17 cellular contexts compared by ENCODE assay signal in the genomic region with DNA sequence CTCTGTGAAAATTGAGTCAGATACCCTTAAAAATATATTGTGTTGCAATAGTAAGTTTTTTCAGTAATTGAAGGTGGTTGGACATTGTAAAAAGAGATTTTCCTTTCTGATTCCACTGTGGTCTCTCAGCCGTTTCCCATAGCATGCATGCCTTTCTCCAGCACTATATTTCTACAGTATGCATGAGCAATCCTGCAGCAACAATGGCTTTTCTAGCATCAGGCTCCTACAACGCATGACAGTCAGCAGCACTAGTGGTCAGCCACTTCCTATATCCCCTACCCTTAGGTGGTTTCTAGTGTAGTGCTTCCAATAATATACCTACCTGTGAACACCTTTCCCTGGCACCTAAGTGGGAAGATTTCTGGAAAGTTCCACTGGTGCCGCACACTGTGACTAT. TPM values are rescaled to one million over a fixed set of nuclear protein-coding genes. Genes with fewer than 3 reads are reported as not detected.
DNase-seq lines count a peak whose midpoint lies in the region; ATAC-seq and TF ChIP-seq lines count a peak whose summit lies in the region.
"Had no signal": no experiment of that assay in that cellular context is flagged by ENCODE, and none has a peak within 500 bp of the region (broad histone marks: within the 10 kb centered on the region; RNA-seq: fewer than 3 reads in every experiment).

No MANE protein-coding gene starts in this region.

- H3K36me3 ChIP-seq in HUES48 (ENCODE audit: control insufficient read depth, insufficient read depth, low read length) (no peaks in the 10 kb centered on the region), mesenchymal stem cell (ENCODE audit: control insufficient read depth in 1 of 2, insufficient read depth in 2 of 2, low read depth in 1 of 2, low read length in 2 of 2) (no peaks in the 10 kb centered on the region), smooth muscle cell (ENCODE audit: low read depth) (no peaks in the 10 kb centered on the region)

- H2AK5ac ChIP-seq in mesenchymal stem cell (ENCODE audit: low read length, severe bottlenecking) = no peak overlapping the region

- peaks cover 60% of the 10 kb centered on the region for H3K4me1 Mint-ChIP-seq in WTC11

- no peak overlapping the region for H2BK120ac ChIP-seq in mesenchymal stem cell (ENCODE audit: low read depth, low read length)

- H3K4me2 ChIP-seq in mesenchymal stem cell (ENCODE audit: low read length, poor library complexity, severe bottlenecking) = no peak overlapping the region
- peak overlapping the region; percentile 59 for H3K4me2 ChIP-seq in smooth muscle cell

- no peak overlapping the region for H3K23ac ChIP-seq in mesenchymal stem cell (ENCODE audit: low read length in 2 of 2)

- H3K27me3 ChIP-seq in HUES48 (ENCODE audit: control insufficient read depth, insufficient read depth, low read length) (no peaks in the 10 kb centered on the region), mesenchymal stem cell (ENCODE audit: control insufficient read depth in 1 of 2, insufficient read depth in 1 of 2, low read length in 2 of 2) (no peaks in the 10 kb centered on the region), smooth muscle cell (ENCODE audit: low read depth) (no peaks in the 10 kb centered on the region)

- H3K4ac ChIP-seq in mesenchymal stem cell (ENCODE audit: low read depth in 1 of 2, low read length in 2 of 2) = no peak overlapping the region

- H3K9me3 ChIP-seq in HUES48 (ENCODE audit: control insufficient read depth, insufficient read depth, low read length) (peaks cover 29% of the 10 kb centered on the region), mesenchymal stem cell (ENCODE audit: control insufficient read depth, low read length) (peaks cover 33% of the 10 kb centered on the region), smooth muscle cell (replicated peaks; ENCODE audit: low read depth) (no peaks in the 10 kb centered on the region)

- H3K27ac ChIP-seq in HUES48 (ENCODE audit: low read depth, low read length) (peak overlapping the region; percentile 93), mesenchymal stem cell (ENCODE audit: low read length, poor library complexity, severe bottlenecking) (no peak overlapping the region), smooth muscle cell (ENCODE audit: low read depth) (peak overlapping the region; percentile 87)

- no peak overlapping the region for H2BK5ac ChIP-seq in mesenchymal stem cell (ENCODE audit: low read depth, low read length, poor library complexity, severe bottlenecking)

- no peak overlapping the region for H2BK15ac ChIP-seq in mesenchymal stem cell (ENCODE audit: low read depth, poor library complexity, severe bottlenecking)

- H3K4me1 ChIP-seq in HUES48 (ENCODE audit: control insufficient read depth, insufficient read depth, low read length) (peaks cover 13% of the 10 kb centered on the region), mesenchymal stem cell (ENCODE audit: control insufficient read depth, insufficient read depth, low read depth, low read length) (no peaks in the 10 kb centered on the region), smooth muscle cell (ENCODE audit: low read depth) (peaks cover 10% of the 10 kb centered on the region)

- no peaks in the 10 kb centered on the region; the same call in 1 of the 2 replicates for H3K27me3 Mint-ChIP-seq in WTC11 (ENCODE audit: low read depth)

- H4K91ac ChIP-seq in mesenchymal stem cell (ENCODE audit: low read length) = no peak overlapping the region

- H3K4me3 ChIP-seq in HUES48 (ENCODE audit: low read depth, low read length) (no peak overlapping the region), mesenchymal stem cell (ENCODE audit: insufficient read depth in 1 of 2, low read depth in 1 of 2, low read length in 2 of 2) (no peak overlapping the region), smooth muscle cell (no peak overlapping the region)

- POLR2A ChIA-PET in WTC11 (lab: Charles Lee) = interaction anchor here (0.8 to 1.5 kb wide), 2 partner anchors 42 to 57 kb away, joined by 5 to 10 read pairs; no protein-coding TSS in a partner anchor

- H3K27ac Mint-ChIP-seq in WTC11 = peak overlapping the region; percentile 99

- H3K18ac ChIP-seq in mesenchymal stem cell (ENCODE audit: low read depth in 1 of 2, low read length in 2 of 2) = no peak overlapping the region

- TF ChIP-seq CTCF in WTC11 (IDR thresholded peaks at IDR 0.05) (no peak), smooth muscle cell (IDR thresholded peaks at IDR 0.05; ENCODE audit: borderline replicate concordance, insufficient read depth, poor library complexity, severe bottlenecking) (no peak)

- H4K8ac ChIP-seq in mesenchymal stem cell (ENCODE audit: low read length) = no peak overlapping the region

- H3K14ac ChIP-seq in mesenchymal stem cell (ENCODE audit: low read length in 2 of 2) = no peak overlapping the region

- peaks cover 57% of the 10 kb centered on the region for H3K9me3 Mint-ChIP-seq in WTC11

- H2AFZ ChIP-seq in mesenchymal stem cell (ENCODE audit: low read depth, low read length) = no peak overlapping the region
- no peak overlapping the region for H2AFZ ChIP-seq in smooth muscle cell (ENCODE audit: low read depth)

- H3K79me2 ChIP-seq in smooth muscle cell (ENCODE audit: low read depth) = no peaks in the 10 kb centered on the region

- H4K20me1 ChIP-seq in smooth muscle cell (ENCODE audit: low read depth) = no peaks in the 10 kb centered on the region

- ATAC-seq in WTC11 (peak; percentile 63), HG03354 (IDR thresholded peaks at IDR 0.05; ENCODE audit: poor library complexity, severe bottlenecking, unreplicated experiment) (no peak)
- ATAC-seq: SK-N-SH treated with all-trans-retinoic acid at 6 μM for 48 hours had no signal

- DNase-seq in WTC11 (ENCODE audit: low spot score) (no peak), mesenchymal stem cell (peak; percentile 4), smooth muscle cell (lab: John Stamatoyannopoulos, UW; ENCODE audit: unreplicated experiment) (no peak)
- DNase-seq in activated CD4-positive, alpha-beta T cell treated with anti-CD3 and anti-CD28 coated beads, Interleukin-2, amount 50 U/mL, for 48 hours = no peak
- DNase-seq in stimulated activated CD4-positive, alpha-beta T cell treated with anti-CD3 and anti-CD28 coated beads, Interleukin-4, amount 100 ng/mL, for 1 hour = no peak
- DNase-seq: C1 segment of cervical spinal cord, HCEC 1CT, KG1, MV-4-11, NCI-H1694 treated with DMSO at 0.1 percent for 48 hours, NCI-H2107, NCI-H510A, NCI-H748 treated with DMSO at 0.1 percent for 48 hours, SHP77 had no signal

- no peak overlapping the region; the same call in 1 of the 2 replicates for H3K9ac ChIP-seq in HUES48 (ENCODE audit: low read depth, low read length)
- H3K9ac ChIP-seq in mesenchymal stem cell (ENCODE audit: low read length) = no peak overlapping the region
- peak overlapping the region; percentile 34 for H3K9ac ChIP-seq in smooth muscle cell (ENCODE audit: low read depth)

- no peak overlapping the region for H2BK12ac ChIP-seq in mesenchymal stem cell (ENCODE audit: low read length in 2 of 2)

- no peak overlapping the region for H3K4me3 Mint-ChIP-seq in WTC11

- H3K36me3 Mint-ChIP-seq in WTC11 = peaks cover 51% of the 10 kb centered on the region

- H3K79me1 ChIP-seq in mesenchymal stem cell (replicated peaks; ENCODE audit: low read length, poor library complexity, severe bottlenecking) = no peaks in the 10 kb centered on the region

- CTCF ChIA-PET in WTC11 (lab: Charles Lee) = interaction anchor here (1.4 kb wide), 1 partner anchor 223 kb away, joined by 3 read pairs; no protein-coding TSS in a partner anchor

- no peaks in the 10 kb centered on the region for H3F3A ChIP-seq in smooth muscle cell (ENCODE audit: low read depth)

- WGBS in mesenchymal stem cell = 73% methylated on average over 3 of the region's 3 CpGs
- 72% methylated on average over 3 of the region's 3 CpGs for WGBS in smooth muscle cell (ENCODE audit: low lambda C conversion rate)

TF ChIP-seq in WTC11, 78 proteins besides CTCF, POLR2A, EP300 and RAD21:
- TF ChIP-seq ELF4 (CRISPR knock-in tag; IDR thresholded peaks at IDR 0.05; ENCODE audit: low read depth) (no peak), ESRRA (CRISPR knock-in tag; IDR thresholded peaks at IDR 0.05; ENCODE audit: borderline replicate concordance) (no peak), SMAD3 (CRISPR knock-in tag; IDR thresholded peaks at IDR 0.05; ENCODE audit: borderline replicate concordance) (no peak), ZNF121 (CRISPR knock-in tag; IDR thresholded peaks at IDR 0.05) (no peak)

RNA-seq across cellular contexts. Expression of a gene that starts 55.4 kb away (rescaled TPM):
- total RNA-seq in WTC11 (2021) (800 to 879 TPM (median 874 TPM) in 3 replicates), smooth muscle cell (206 and 208 TPM in 2 replicates)
- polyA plus RNA-seq in mesenchymal stem cell (2013, experiment 1 of 2) = 102 TPM
- 104 TPM for polyA plus RNA-seq in mesenchymal stem cell (2013, experiment 2 of 2)
- polyA plus RNA-seq in smooth muscle cell = 293 and 309 TPM in 2 replicates

RNA-seq across cellular contexts. Expression of a gene that starts 55.4 kb away (rescaled TPM):
- 50.8 to 77.2 TPM (median 66.8 TPM) in 3 replicates for total RNA-seq in WTC11 (2021)
- polyA plus RNA-seq in mesenchymal stem cell (2013, experiment 1 of 2) = 50.3 TPM
- 47.2 TPM for polyA plus RNA-seq in mesenchymal stem cell (2013, experiment 2 of 2)
- total RNA-seq in smooth muscle cell = 8.6 and 17.3 TPM in 2 replicates
- 5.2 and 8.1 TPM in 2 replicates for polyA plus RNA-seq in smooth muscle cell
